Comparison of ENCODE assay signal across 1 cellular context in genomic region chr20:35539756-35540212, GRCh38.
TF ChIP-seq lines count a peak whose summit lies in the region.

No MANE protein-coding gene starts in this region.

TF ChIP-seq in HepG2, 621 proteins besides CTCF, POLR2A, EP300 and RAD21 (continued from another document and continues in another):
- TF ChIP-seq ZNF512B (CRISPR knock-in tag; IDR thresholded peaks at IDR 0.05; ENCODE audit: borderline replicate concordance) (no peak), CAMTA2 (CRISPR knock-in tag; IDR thresholded peaks at IDR 0.05; ENCODE audit: borderline replicate concordance) (no peak), ZNF224 (CRISPR knock-in tag; IDR thresholded peaks at IDR 0.05) (no peak), ZNF562 (CRISPR knock-in tag; IDR thresholded peaks at IDR 0.05; ENCODE audit: borderline replicate concordance) (no peak), ZNF770 (CRISPR knock-in tag; IDR thresholded peaks at IDR 0.05) (peak; percentile 84), ZHX1 (CRISPR knock-in tag; IDR thresholded peaks at IDR 0.05; ENCODE audit: low read depth) (no peak), YEATS4 (CRISPR knock-in tag; IDR thresholded peaks at IDR 0.05; ENCODE audit: borderline replicate concordance) (peak; percentile 19; the same call in 1 of the 2 replicates), SRY (CRISPR knock-in tag; IDR thresholded peaks at IDR 0.05) (no peak), ZXDC (CRISPR knock-in tag; IDR thresholded peaks at IDR 0.05) (no peak), ELF4 (CRISPR knock-in tag; IDR thresholded peaks at IDR 0.05; ENCODE audit: borderline replicate concordance) (peak; percentile 50; the same call in 1 of the 2 replicates), MXD1 (CRISPR knock-in tag; IDR thresholded peaks at IDR 0.05) (no peak), U2AF2 (IDR thresholded peaks at IDR 0.05; ENCODE audit: low read depth, low read length) (no peak), ZNF670 (CRISPR knock-in tag; IDR thresholded peaks at IDR 0.05; ENCODE audit: borderline replicate concordance) (no peak), ZBTB49 (CRISPR knock-in tag; IDR thresholded peaks at IDR 0.05; ENCODE audit: borderline replicate concordance) (peak; percentile 20; the same call in 1 of the 2 replicates), ZIK1 (CRISPR knock-in tag; IDR thresholded peaks at IDR 0.05; ENCODE audit: borderline replicate concordance, low read depth) (no peak), ZBTB7B (CRISPR knock-in tag; IDR thresholded peaks at IDR 0.05) (no peak), ZNF574 (CRISPR knock-in tag; IDR thresholded peaks at IDR 0.05) (peak; percentile 50; the same call in 1 of the 2 replicates), ZNF235 (CRISPR knock-in tag; IDR thresholded peaks at IDR 0.05; ENCODE audit: borderline replicate concordance) (no peak), ZNF775 (CRISPR knock-in tag; IDR thresholded peaks at IDR 0.05; ENCODE audit: borderline replicate concordance) (no peak), ZBTB40 (IDR thresholded peaks at IDR 0.05) (no peak), ZBTB40 (CRISPR knock-in tag; IDR thresholded peaks at IDR 0.05) (no peak), ZNF580 (CRISPR knock-in tag; IDR thresholded peaks at IDR 0.05; ENCODE audit: borderline replicate concordance, low read depth) (no peak; the same call in 1 of the 2 replicates), MEIS2 (CRISPR knock-in tag; IDR thresholded peaks at IDR 0.05) (no peak), KAT8 (CRISPR knock-in tag; IDR thresholded peaks at IDR 0.05) (peak; percentile 93), FIP1L1 (IDR thresholded peaks at IDR 0.05; ENCODE audit: borderline replicate concordance, insufficient read depth, low read depth, low read length) (no peak), ZFP90 (CRISPR knock-in tag; IDR thresholded peaks at IDR 0.05; ENCODE audit: borderline replicate concordance) (no peak)
